ENCODE assay signal across 1 cellular context in the genomic region with DNA sequence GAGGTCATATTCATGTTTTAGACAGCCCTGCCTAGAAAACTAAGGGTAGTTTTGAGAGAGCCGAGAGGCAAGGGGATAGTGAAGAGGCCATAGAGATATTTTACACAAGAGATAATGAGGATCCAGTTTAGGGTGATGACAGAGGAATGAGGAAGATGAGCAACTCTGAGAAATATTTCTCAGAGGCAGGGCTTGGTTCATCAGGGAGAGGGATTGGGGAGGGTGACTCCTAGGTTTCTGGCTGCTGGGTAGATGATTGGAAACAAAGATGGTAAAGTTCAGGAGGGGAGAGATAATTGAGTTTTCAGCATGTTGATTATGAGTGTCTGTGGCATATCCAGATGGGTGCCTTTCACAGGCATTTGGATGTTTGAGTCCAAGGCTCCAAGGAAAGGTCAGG.
TF ChIP-seq lines count a peak whose summit lies in the region.

No MANE protein-coding gene starts in this region.

TF ChIP-seq in K562, 482 proteins besides CTCF, POLR2A, EP300 and RAD21:
- peak in 1 of 2 experiments; percentile 22; a peak in 1 of 4 replicates for TF ChIP-seq RCOR1 (IDR thresholded peaks at IDR 0.05; ENCODE audit: borderline replicate concordance in 1 of 2, low read depth in 2 of 2, low read length in 2 of 2)
- peak; percentile 70; the same call in 1 of the 2 replicates for TF ChIP-seq CEBPG (CRISPR knock-in tag; IDR thresholded peaks at IDR 0.05)
- TF ChIP-seq CEBPG (tag; conservative IDR thresholded peaks at IDR 0.05 in 1 of 2, IDR thresholded peaks at IDR 0.05 in 1 of 2) = peak in 1 of 2 experiments; percentile 60; a peak in 2 of 4 replicates
- TF ChIP-seq, protein P1, sequence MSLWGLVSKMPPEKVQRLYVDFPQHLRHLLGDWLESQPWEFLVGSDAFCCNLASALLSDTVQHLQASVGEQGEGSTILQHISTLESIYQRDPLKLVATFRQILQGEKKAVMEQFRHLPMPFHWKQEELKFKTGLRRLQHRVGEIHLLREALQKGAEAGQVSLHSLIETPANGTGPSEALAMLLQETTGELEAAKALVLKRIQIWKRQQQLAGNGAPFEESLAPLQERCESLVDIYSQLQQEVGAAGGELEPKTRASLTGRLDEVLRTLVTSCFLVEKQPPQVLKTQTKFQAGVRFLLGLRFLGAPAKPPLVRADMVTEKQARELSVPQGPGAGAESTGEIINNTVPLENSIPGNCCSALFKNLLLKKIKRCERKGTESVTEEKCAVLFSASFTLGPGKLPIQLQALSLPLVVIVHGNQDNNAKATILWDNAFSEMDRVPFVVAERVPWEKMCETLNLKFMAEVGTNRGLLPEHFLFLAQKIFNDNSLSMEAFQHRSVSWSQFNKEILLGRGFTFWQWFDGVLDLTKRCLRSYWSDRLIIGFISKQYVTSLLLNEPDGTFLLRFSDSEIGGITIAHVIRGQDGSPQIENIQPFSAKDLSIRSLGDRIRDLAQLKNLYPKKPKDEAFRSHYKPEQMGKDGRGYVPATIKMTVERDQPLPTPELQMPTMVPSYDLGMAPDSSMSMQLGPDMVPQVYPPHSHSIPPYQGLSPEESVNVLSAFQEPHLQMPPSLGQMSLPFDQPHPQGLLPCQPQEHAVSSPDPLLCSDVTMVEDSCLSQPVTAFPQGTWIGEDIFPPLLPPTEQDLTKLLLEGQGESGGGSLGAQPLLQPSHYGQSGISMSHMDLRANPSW (CRISPR knock-in tag; IDR thresholded peaks at IDR 0.05) = no peak
- TF ChIP-seq DPF2 (IDR thresholded peaks at IDR 0.05) = 0 out of 2 replicates have a peak, but pooled peaks have one; percentile 12
- TF ChIP-seq FOS (IDR thresholded peaks at IDR 0.05; ENCODE audit: extremely low read depth, insufficient read length) = no peak
- TF ChIP-seq BACH1 (tag; IDR thresholded peaks at IDR 0.05) = no peak
- TF ChIP-seq TEAD2 (tag; IDR thresholded peaks at IDR 0.05) = no peak
- TF ChIP-seq RBM14 (IDR thresholded peaks at IDR 0.05; ENCODE audit: borderline replicate concordance, insufficient read depth, low read depth, low read length) = no peak
- TF ChIP-seq, protein P2, sequence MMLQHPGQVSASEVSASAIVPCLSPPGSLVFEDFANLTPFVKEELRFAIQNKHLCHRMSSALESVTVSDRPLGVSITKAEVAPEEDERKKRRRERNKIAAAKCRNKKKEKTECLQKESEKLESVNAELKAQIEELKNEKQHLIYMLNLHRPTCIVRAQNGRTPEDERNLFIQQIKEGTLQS (IDR thresholded peaks at IDR 0.05) = peak; percentile 62
- TF ChIP-seq, protein P2 (CRISPR knock-in tag; conservative IDR thresholded peaks at IDR 0.05) = no peak
- TF ChIP-seq TBL1XR1 (IDR thresholded peaks at IDR 0.05; ENCODE audit: low read length in 2 of 2) = no peak
- TF ChIP-seq ZBTB17 (CRISPR knock-in tag; IDR thresholded peaks at IDR 0.05) = 0 out of 2 replicates have a peak, but pooled peaks have one; percentile 43
- peak; percentile 71 for TF ChIP-seq CTBP1 (IDR thresholded peaks at IDR 0.05; ENCODE audit: borderline replicate concordance)
- TF ChIP-seq, protein P3, sequence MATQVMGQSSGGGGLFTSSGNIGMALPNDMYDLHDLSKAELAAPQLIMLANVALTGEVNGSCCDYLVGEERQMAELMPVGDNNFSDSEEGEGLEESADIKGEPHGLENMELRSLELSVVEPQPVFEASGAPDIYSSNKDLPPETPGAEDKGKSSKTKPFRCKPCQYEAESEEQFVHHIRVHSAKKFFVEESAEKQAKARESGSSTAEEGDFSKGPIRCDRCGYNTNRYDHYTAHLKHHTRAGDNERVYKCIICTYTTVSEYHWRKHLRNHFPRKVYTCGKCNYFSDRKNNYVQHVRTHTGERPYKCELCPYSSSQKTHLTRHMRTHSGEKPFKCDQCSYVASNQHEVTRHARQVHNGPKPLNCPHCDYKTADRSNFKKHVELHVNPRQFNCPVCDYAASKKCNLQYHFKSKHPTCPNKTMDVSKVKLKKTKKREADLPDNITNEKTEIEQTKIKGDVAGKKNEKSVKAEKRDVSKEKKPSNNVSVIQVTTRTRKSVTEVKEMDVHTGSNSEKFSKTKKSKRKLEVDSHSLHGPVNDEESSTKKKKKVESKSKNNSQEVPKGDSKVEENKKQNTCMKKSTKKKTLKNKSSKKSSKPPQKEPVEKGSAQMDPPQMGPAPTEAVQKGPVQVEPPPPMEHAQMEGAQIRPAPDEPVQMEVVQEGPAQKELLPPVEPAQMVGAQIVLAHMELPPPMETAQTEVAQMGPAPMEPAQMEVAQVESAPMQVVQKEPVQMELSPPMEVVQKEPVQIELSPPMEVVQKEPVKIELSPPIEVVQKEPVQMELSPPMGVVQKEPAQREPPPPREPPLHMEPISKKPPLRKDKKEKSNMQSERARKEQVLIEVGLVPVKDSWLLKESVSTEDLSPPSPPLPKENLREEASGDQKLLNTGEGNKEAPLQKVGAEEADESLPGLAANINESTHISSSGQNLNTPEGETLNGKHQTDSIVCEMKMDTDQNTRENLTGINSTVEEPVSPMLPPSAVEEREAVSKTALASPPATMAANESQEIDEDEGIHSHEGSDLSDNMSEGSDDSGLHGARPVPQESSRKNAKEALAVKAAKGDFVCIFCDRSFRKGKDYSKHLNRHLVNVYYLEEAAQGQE (CRISPR knock-in tag; IDR thresholded peaks at IDR 0.05; ENCODE audit: low read depth) = no peak
- TF ChIP-seq, protein P4, sequence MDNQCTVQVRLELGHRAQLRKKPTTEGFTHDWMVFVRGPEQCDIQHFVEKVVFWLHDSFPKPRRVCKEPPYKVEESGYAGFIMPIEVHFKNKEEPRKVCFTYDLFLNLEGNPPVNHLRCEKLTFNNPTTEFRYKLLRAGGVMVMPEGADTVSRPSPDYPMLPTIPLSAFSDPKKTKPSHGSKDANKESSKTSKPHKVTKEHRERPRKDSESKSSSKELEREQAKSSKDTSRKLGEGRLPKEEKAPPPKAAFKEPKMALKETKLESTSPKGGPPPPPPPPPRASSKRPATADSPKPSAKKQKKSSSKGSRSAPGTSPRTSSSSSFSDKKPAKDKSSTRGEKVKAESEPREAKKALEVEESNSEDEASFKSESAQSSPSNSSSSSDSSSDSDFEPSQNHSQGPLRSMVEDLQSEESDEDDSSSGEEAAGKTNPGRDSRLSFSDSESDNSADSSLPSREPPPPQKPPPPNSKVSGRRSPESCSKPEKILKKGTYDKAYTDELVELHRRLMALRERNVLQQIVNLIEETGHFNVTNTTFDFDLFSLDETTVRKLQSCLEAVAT (IDR thresholded peaks at IDR 0.05) = 0 out of 4 replicates have a peak, but pooled peaks of 1 of the 2 experiments have one; percentile 59
- no peak for TF ChIP-seq ETV1 (tag; conservative IDR thresholded peaks at IDR 0.05; ENCODE audit: low read depth)
- TF ChIP-seq RAD51 (IDR thresholded peaks at IDR 0.05; ENCODE audit: borderline replicate concordance, low read depth) = 0 out of 2 replicates have a peak, but pooled peaks have one; percentile 7
- TF ChIP-seq, protein P5, sequence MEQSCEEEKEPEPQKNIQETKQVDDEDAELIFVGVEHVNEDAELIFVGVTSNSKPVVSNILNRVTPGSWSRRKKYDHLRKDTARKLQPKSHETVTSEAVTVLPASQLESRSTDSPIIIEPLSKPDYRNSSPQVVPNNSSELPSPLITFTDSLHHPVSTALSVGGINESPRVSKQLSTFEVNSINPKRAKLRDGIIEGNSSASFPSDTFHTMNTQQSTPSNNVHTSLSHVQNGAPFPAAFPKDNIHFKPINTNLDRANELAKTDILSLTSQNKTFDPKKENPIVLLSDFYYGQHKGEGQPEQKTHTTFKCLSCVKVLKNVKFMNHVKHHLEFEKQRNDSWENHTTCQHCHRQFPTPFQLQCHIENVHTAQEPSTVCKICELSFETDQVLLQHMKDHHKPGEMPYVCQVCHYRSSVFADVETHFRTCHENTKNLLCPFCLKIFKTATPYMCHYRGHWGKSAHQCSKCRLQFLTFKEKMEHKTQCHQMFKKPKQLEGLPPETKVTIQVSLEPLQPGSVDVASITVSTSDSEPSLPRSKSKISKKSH (CRISPR knock-in tag; IDR thresholded peaks at IDR 0.05) = no peak
- TF ChIP-seq, protein P6, sequence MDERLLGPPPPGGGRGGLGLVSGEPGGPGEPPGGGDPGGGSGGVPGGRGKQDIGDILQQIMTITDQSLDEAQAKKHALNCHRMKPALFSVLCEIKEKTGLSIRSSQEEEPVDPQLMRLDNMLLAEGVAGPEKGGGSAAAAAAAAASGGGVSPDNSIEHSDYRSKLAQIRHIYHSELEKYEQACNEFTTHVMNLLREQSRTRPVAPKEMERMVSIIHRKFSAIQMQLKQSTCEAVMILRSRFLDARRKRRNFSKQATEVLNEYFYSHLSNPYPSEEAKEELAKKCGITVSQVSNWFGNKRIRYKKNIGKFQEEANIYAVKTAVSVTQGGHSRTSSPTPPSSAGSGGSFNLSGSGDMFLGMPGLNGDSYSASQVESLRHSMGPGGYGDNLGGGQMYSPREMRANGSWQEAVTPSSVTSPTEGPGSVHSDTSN (CRISPR knock-in tag; IDR thresholded peaks at IDR 0.05; ENCODE audit: low read depth) = no peak
- TF ChIP-seq, protein P6 (tag; conservative IDR thresholded peaks at IDR 0.05; ENCODE audit: low read depth) = peak; percentile 75
- no peak for TF ChIP-seq PRMT5 (CRISPR knock-in tag; IDR thresholded peaks at IDR 0.05)
- TF ChIP-seq MEIS2 (IDR thresholded peaks at IDR 0.05; ENCODE audit: partially characterized antibody) = peak; percentile 69
- peak; percentile 91 for TF ChIP-seq MECOM (CRISPR knock-in tag; IDR thresholded peaks at IDR 0.05)
- TF ChIP-seq, protein P7, sequence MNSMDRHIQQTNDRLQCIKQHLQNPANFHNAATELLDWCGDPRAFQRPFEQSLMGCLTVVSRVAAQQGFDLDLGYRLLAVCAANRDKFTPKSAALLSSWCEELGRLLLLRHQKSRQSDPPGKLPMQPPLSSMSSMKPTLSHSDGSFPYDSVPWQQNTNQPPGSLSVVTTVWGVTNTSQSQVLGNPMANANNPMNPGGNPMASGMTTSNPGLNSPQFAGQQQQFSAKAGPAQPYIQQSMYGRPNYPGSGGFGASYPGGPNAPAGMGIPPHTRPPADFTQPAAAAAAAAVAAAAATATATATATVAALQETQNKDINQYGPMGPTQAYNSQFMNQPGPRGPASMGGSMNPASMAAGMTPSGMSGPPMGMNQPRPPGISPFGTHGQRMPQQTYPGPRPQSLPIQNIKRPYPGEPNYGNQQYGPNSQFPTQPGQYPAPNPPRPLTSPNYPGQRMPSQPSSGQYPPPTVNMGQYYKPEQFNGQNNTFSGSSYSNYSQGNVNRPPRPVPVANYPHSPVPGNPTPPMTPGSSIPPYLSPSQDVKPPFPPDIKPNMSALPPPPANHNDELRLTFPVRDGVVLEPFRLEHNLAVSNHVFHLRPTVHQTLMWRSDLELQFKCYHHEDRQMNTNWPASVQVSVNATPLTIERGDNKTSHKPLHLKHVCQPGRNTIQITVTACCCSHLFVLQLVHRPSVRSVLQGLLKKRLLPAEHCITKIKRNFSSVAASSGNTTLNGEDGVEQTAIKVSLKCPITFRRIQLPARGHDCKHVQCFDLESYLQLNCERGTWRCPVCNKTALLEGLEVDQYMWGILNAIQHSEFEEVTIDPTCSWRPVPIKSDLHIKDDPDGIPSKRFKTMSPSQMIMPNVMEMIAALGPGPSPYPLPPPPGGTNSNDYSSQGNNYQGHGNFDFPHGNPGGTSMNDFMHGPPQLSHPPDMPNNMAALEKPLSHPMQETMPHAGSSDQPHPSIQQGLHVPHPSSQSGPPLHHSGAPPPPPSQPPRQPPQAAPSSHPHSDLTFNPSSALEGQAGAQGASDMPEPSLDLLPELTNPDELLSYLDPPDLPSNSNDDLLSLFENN (IDR thresholded peaks at IDR 0.05; ENCODE audit: low read depth in 2 of 2, low read length in 2 of 2) = no peak
- TF ChIP-seq RBM15 (IDR thresholded peaks at IDR 0.05; ENCODE audit: insufficient read depth, low read length) = no peak
- no peak for TF ChIP-seq ZNF444 (CRISPR knock-in tag; IDR thresholded peaks at IDR 0.05)
- TF ChIP-seq ZNF717 (CRISPR knock-in tag; IDR thresholded peaks at IDR 0.05) = no peak
- no peak for TF ChIP-seq ZNF232 (CRISPR knock-in tag; IDR thresholded peaks at IDR 0.05)
